ENCODE assay signal across 14 cellular contexts in the genomic region with DNA sequence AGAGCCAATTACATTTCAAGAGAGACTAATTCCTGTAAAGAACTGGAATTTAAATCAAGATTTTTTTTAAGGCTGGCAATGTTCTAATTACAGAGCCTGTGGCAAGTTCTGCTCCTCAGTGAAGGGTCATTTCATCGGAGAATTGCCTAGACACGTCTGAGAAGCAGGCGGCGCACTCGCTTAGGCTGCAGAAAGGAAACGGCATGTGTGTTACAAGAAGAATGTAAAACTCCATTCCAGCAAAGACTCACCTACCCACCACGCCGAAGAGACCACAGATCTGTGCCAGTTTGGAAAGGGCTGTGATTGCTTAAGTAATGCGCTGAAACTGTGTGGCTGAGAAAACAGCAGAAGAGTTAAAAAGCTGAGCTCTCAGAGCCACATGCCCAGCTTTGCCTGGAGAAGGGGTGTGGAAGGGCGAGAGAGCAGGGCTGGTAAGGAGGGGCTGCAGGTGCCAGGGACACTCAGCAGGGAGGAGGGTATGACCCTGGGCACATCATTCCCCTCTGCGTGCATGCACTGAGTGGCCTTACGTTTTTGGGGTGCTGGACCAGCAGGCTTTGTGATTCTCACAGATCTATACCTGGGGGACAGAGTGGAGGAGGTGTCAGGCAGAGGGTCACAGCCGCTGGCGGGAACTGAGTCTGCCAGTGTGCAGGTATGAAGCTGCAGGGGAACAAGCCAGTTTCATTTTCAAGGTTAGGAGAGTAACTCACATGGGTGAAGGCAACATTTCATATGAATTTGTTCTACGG. TPM values are rescaled to one million over a fixed set of nuclear protein-coding genes. Genes with fewer than 3 reads are reported as not detected.
A peak's percentile ranks its signal among the peaks of the same experiment; 100 is the strongest.
DNase-seq lines count a peak whose midpoint lies in the region; ATAC-seq and TF ChIP-seq lines count a peak whose summit lies in the region.
"Had no signal": no experiment of that assay in that cellular context is flagged by ENCODE, and none has a peak within 500 bp of the region (broad histone marks: within the 10 kb centered on the region; RNA-seq: fewer than 3 reads in every experiment).

No MANE protein-coding gene starts in this region.

- H3K9me3 ChIP-seq in gastrocnemius medialis = no peaks in the 10 kb centered on the region
- H3K9me3 ChIP-seq in OCI-LY7 (ENCODE audit: low read length) = no peaks in the 10 kb centered on the region
- H3K9me3 ChIP-seq: SJSA1 had no signal

- intact Hi-C loops in gastrocnemius medialis (cut with DNase I; ENCODE audit: low total_unique reads) = no loop called here
- intact Hi-C loops in OCI-LY7 (cut with micrococcal nuclease; ENCODE audit: unreplicated experiment) = no loop called here

- no peak for TF ChIP-seq POLR2A in gastrocnemius medialis (IDR thresholded peaks at IDR 0.05)

- H3K4me1 Mint-ChIP-seq in glutamatergic neuron (ENCODE audit: low read depth, unreplicated experiment) (peaks cover 49% of the 10 kb centered on the region), osteocyte (ENCODE audit: unreplicated experiment) (peaks cover 16% of the 10 kb centered on the region)

- no peaks in the 10 kb centered on the region for H3K79me2 ChIP-seq in OCI-LY7 (ENCODE audit: insufficient read depth, low read depth, low read length)

- H3K9me3 Mint-ChIP-seq in glutamatergic neuron (ENCODE audit: unreplicated experiment) (peaks cover 15% of the 10 kb centered on the region), osteocyte (ENCODE audit: unreplicated experiment) (no peaks in the 10 kb centered on the region)

- no peaks in the 10 kb centered on the region for H3K9me2 ChIP-seq in OCI-LY7 (ENCODE audit: insufficient read depth, low read length)

- no peaks in the 10 kb centered on the region for H3K4me1 ChIP-seq in gastrocnemius medialis
- no peaks in the 10 kb centered on the region for H3K4me1 ChIP-seq in OCI-LY7 (ENCODE audit: insufficient read depth, low read length, poor library complexity, severe bottlenecking)

- no peaks in the 10 kb centered on the region for H4K20me1 ChIP-seq in OCI-LY7 (ENCODE audit: insufficient read depth, low read length)

- H3K36me3 Mint-ChIP-seq in glutamatergic neuron (ENCODE audit: unreplicated experiment) = peaks cover 4% of the 10 kb centered on the region
- H3K36me3 Mint-ChIP-seq in osteocyte (ENCODE audit: unreplicated experiment) = peaks cover 9% of the 10 kb centered on the region

- H3K4me3 Mint-ChIP-seq in glutamatergic neuron (ENCODE audit: unreplicated experiment) = no peak overlapping the region
- H3K4me3 Mint-ChIP-seq in osteocyte (ENCODE audit: unreplicated experiment) = no peak overlapping the region

- no peak overlapping the region for H3K4me3 ChIP-seq in gastrocnemius medialis
- no peak overlapping the region for H3K4me3 ChIP-seq in foreskin fibroblast (ENCODE audit: low read depth in 1 of 2, low read length in 2 of 2)
- no peak overlapping the region for H3K4me3 ChIP-seq in OCI-LY7 (ENCODE audit: low read depth, low read length, poor library complexity, severe bottlenecking)
- H3K4me3 ChIP-seq: SJSA1 had no signal

- no peak overlapping the region for H3K4me2 ChIP-seq in OCI-LY7 (ENCODE audit: low read length)

- no peak for ATAC-seq in HG02981 (IDR thresholded peaks at IDR 0.05; ENCODE audit: unreplicated experiment)
- no peak for ATAC-seq in gastrocnemius medialis

- POLR2A ChIA-PET in OCI-LY7 (lab: Charles Lee) = interaction anchor here (0.7 kb wide), 1 partner anchor 112 kb away, joined by 4 read pairs; no protein-coding TSS in a partner anchor

- H3K27me3 Mint-ChIP-seq in glutamatergic neuron (ENCODE audit: unreplicated experiment) = peaks cover 5% of the 10 kb centered on the region
- no peaks in the 10 kb centered on the region for H3K27me3 Mint-ChIP-seq in osteocyte (ENCODE audit: unreplicated experiment)

- TF ChIP-seq CTCF in glutamatergic neuron (IDR thresholded peaks at IDR 0.05; ENCODE audit: partially characterized antibody, unreplicated experiment) (no peak), osteocyte (IDR thresholded peaks at IDR 0.05) (peak; percentile 9), gastrocnemius medialis (IDR thresholded peaks at IDR 0.05 in 4 of 5, conservative IDR thresholded peaks at IDR 0.05 in 1 of 5) (no peak), foreskin fibroblast (IDR thresholded peaks at IDR 0.05; ENCODE audit: low read depth, low read length) (no peak), OCI-LY7 (conservative IDR thresholded peaks at IDR 0.05; ENCODE audit: low read length) (no peak)

- in situ Hi-C loops in gastrocnemius medialis (cut with MboI; ENCODE audit: low sequenced_read_pairs in 4 of 4) = loop anchor here in 1 of 4 donors (25.0 kb wide), 1 partner anchor 334 kb away; the partner anchor contains the start of genes FBXO10 and TOMM5

- DNase-seq in DMS79 (lab: John Stamatoyannopoulos, UW) (peak; percentile 58), astrocyte of the hippocampus (ENCODE audit: low read depth, low spot score) (peak; percentile 89), glutamatergic neuron (no peak), osteocyte (ENCODE audit: extremely low spot score, unreplicated experiment) (no peak), gastrocnemius medialis (no peak), foreskin fibroblast (no peak), OCI-LY7 (ENCODE audit: low spot score) (no peak)
- DNase-seq: activated CD8-positive, alpha-beta memory T cell treated with anti-CD3 and anti-CD28 coated beads, Interleukin-2, amount 50 U/mL, for 4 hours; amniotic stem cell; DMS53; MV-4-11; NCI-H524 treated with DMSO at 0.1 percent for 48 hours had no signal

- no TSS peak for BruUV-seq in OCI-LY7 (replicated peaks; lab: Mats Ljungman, UMichigan)

- H3K27ac Mint-ChIP-seq in glutamatergic neuron (ENCODE audit: unreplicated experiment) (peak overlapping the region; percentile 3), osteocyte (ENCODE audit: unreplicated experiment) (no peak overlapping the region)

- H3K27ac ChIP-seq in gastrocnemius medialis (no peak overlapping the region), OCI-LY7 (ENCODE audit: low read depth, low read length, poor library complexity, severe bottlenecking) (no peak overlapping the region)
- H3K27ac ChIP-seq: SJSA1 had no signal

- H2AFZ ChIP-seq in OCI-LY7 (ENCODE audit: low read length) = no peak overlapping the region

- no peaks in the 10 kb centered on the region for H3K27me3 ChIP-seq in gastrocnemius medialis
- H3K27me3 ChIP-seq: SJSA1 had no signal

- H3K36me3 ChIP-seq in gastrocnemius medialis (peaks cover 0 to 6% of the 10 kb centered on the region in 2 donors), OCI-LY7 (ENCODE audit: insufficient read depth, low read length) (no peaks in the 10 kb centered on the region)

- CTCF ChIA-PET in OCI-LY7 (lab: Charles Lee; ENCODE audit: unreplicated experiment) = no interaction called here

RNA-seq across cellular contexts. Expression of gene SLC25A51, which starts 17.8 kb away (rescaled TPM):
- 48.6 TPM for total RNA-seq in glutamatergic neuron (ENCODE audit: unreplicated experiment)
- total RNA-seq in osteocyte = 37.5 and 43.2 TPM in 2 replicates
- total RNA-seq in gastrocnemius medialis = 10 to 100 TPM; 16.0 to 30.7 (median 22.2) TPM
- total RNA-seq in OCI-LY7 (2014; rRNA removed; shearing (Covaris generic)) = 20.1 and 31.8 TPM in 2 replicates
- 32.4 and 34.3 TPM in 2 replicates for total RNA-seq in OCI-LY7 (2022)

Comparison
In these comparisons a context has a peak if more than half of its experiments do, and no peak if none do; other contexts are left out.
1. DNase-seq: peak in DMS79 (single experiment) and astrocyte of the hippocampus (single experiment); none in glutamatergic neuron (single experiment), osteocyte (single experiment), gastrocnemius medialis (0 of 2), foreskin fibroblast (0 of 2) and OCI-LY7 (single experiment).